8 cellular contexts compared by ENCODE assay signal in genomic region chr6:30060982-30061765, GRCh38. TPM values are rescaled to one million over a fixed set of nuclear protein-coding genes. Genes with fewer than 3 reads are reported as not detected.
DNase-seq lines count a peak whose midpoint lies in the region; ATAC-seq, FAIRE-seq and TF ChIP-seq lines count a peak whose summit lies in the region.

A gene with protein sequence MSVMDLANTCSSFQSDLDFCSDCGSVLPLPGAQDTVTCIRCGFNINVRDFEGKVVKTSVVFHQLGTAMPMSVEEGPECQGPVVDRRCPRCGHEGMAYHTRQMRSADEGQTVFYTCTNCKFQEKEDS (plus strand): TSS chr6:30061265. CDS start chr6:30061525, 260 bp downstream.

- H4K91ac ChIP-seq in IMR-90 (ENCODE audit: insufficient read depth, low read depth, low read length), result peak within 1 kb of the TSS; percentile 76

- H3K79me1 ChIP-seq in IMR-90 (ENCODE audit: low read depth in 1 of 2, low read length in 2 of 2), result peaks cover 22 to 32% of the 10 kb centered on the region in 2 experiments

- peak within 1 kb of the TSS; percentile 41 for H2BK120ac ChIP-seq in IMR-90 (ENCODE audit: low read depth, low read length)

- H4K20me1 ChIP-seq in IMR-90 (ENCODE audit: insufficient read depth, low read length) (no peaks in the 10 kb centered on the region), endothelial cell of umbilical vein (replicated peaks; ENCODE audit: control insufficient read depth, extremely low read depth, insufficient read depth, low read length) (no peaks in the 10 kb centered on the region)

- peak within 1 kb of the TSS; percentile 94 for H3K56ac ChIP-seq in IMR-90 (ENCODE audit: extremely low read depth, insufficient read depth, low read length)

- BruUV-seq in Calu3 (replicated peaks; lab: Mats Ljungman, UMichigan) (TSS peak; percentile 67), IMR-90 (replicated peaks; lab: Mats Ljungman, UMichigan) (no TSS peak), endothelial cell of umbilical vein (replicated peaks; lab: Mats Ljungman, UMichigan) (TSS peak; percentile 66)

- no peak for TF ChIP-seq CTCF in Calu3 (IDR thresholded peaks at IDR 0.05; ENCODE audit: unreplicated experiment)
- TF ChIP-seq CTCF in IMR-90 (conservative IDR thresholded peaks at IDR 0.05; ENCODE audit: low read depth, low read length), result no peak
- TF ChIP-seq CTCF in endothelial cell of umbilical vein (IDR thresholded peaks at IDR 0.05; ENCODE audit: extremely low read depth in 1 of 2, insufficient read depth in 1 of 2, low read depth in 1 of 2, low read length in 2 of 2), result peak in 1 of 2 donors; percentile 7

- H3K9me3 Mint-ChIP-seq in Calu3 (ENCODE audit: low read depth, unreplicated experiment), result no peaks in the 10 kb centered on the region

- CTCF ChIA-PET in Calu3 (lab: Charles Lee) (interaction anchor here (0.6 to 1.7 kb wide), 7 partner anchors 31 to 386 kb away, joined by 3 to 4 read pairs (median 3); partner anchors contain the start of gene TRIM40), IMR-90 (lab: Yijun Ruan, JAX) (no interaction called here), endothelial cell of umbilical vein (lab: Charles Lee) (interaction anchor here (0.6 to 2.1 kb wide), 9 partner anchors 10 to 411 kb away, joined by 3 to 16 read pairs (median 6); partner anchors contain the start of gene RNF39)

- dilution Hi-C loops in IMR-90 (cut with HindIII; ENCODE audit: low sequenced_read_pairs, unreplicated experiment) (no loop called here), endothelial cell of umbilical vein (cut with MboI; ENCODE audit: extremely low pct_ligation_motif_present, low sequenced_read_pairs) (no loop called here)

- ATAC-seq in GM21515 (IDR thresholded peaks at IDR 0.05; ENCODE audit: unreplicated experiment), result peak; percentile 80
- peak; percentile 98 for ATAC-seq in IMR-90 (ENCODE audit: low read depth)

- H3K4me1 ChIP-seq in IMR-90 (ENCODE audit: control insufficient read depth, insufficient read depth, low read length), result peaks cover 3% of the 10 kb centered on the region
- peaks cover 20% of the 10 kb centered on the region for H3K4me1 ChIP-seq in endothelial cell of umbilical vein (ENCODE audit: control insufficient read depth, extremely low read depth, insufficient read depth, low read length)

- peak within 1 kb of the TSS; percentile 92 for H2AFZ ChIP-seq in IMR-90 (replicated peaks; ENCODE audit: low read length, poor library complexity)
- H2AFZ ChIP-seq in endothelial cell of umbilical vein (ENCODE audit: low read depth, low read length), result peak within 1 kb of the TSS; percentile 76

- H4K8ac ChIP-seq in IMR-90 (ENCODE audit: low read depth in 2 of 2, low read length in 2 of 2), result peak within 1 kb of the TSS; percentile 97 to 98

- POLR2A ChIA-PET in IMR-90 (lab: Charles Lee; ENCODE audit: unreplicated experiment) (interaction anchor here (0.5 kb wide), 1 partner anchor 30 kb away, joined by 3 read pairs; no protein-coding TSS in a partner anchor), endothelial cell of umbilical vein (lab: Charles Lee) (interaction anchor here (0.5 to 1.4 kb wide), 3 partner anchors 41 to 720 kb away, joined by 3 to 6 read pairs (median 3); no protein-coding TSS in a partner anchor)

- WGBS in IMR-90 (ENCODE audit: extremely low coverage in 2 of 2, insufficient read length in 1 of 2), 2 experiments, result 0% methylated on average over 18 of the region's 50 CpGs; no CpG with 5 or more reads in 1 of the 2 experiments

- intact Hi-C loops in Calu3 (cut with micrococcal nuclease; ENCODE audit: unreplicated experiment) (no loop called here), IMR-90 (cut with micrococcal nuclease) (no loop called here), endothelial cell of umbilical vein (cut with micrococcal nuclease) (loop anchor here (1.0 to 2.0 kb wide), 2 partner anchors 41 to 308 kb away; no protein-coding TSS in a partner anchor)

- no peaks in the 10 kb centered on the region for H3K27me3 ChIP-seq in IMR-90 (ENCODE audit: control insufficient read depth, insufficient read depth, low read length)
- no peaks in the 10 kb centered on the region for H3K27me3 ChIP-seq in endothelial cell of umbilical vein (ENCODE audit: control insufficient read depth in 2 of 2, insufficient read depth in 2 of 2, low read length in 2 of 2)

- DNase-seq in Calu3 (peak; percentile 94), IMR-90 (peak; percentile 96), OCI-M1 (lab: John Stamatoyannopoulos, UW) (peak; percentile 98), activated T-cell treated with anti-CD3 and anti-CD28 coated beads for 24 hours (ENCODE audit: low read depth) (peak; percentile 83), endothelial cell of umbilical vein (ENCODE audit: low read depth, low spot score) (peak; percentile 94), middle frontal gyrus (ENCODE audit: extremely low spot score, low spot score) (peak; percentile 97)
- peak; percentile 67 to 74 for DNase-seq in stimulated activated CD8-positive, alpha-beta memory T cell treated with anti-CD3 and anti-CD28 coated beads, Interleukin-2, amount 100 ng/mL, for 48 hours (ENCODE audit: low read depth in 2 of 2)

- peak within 1 kb of the TSS; percentile 54 for H2AK5ac ChIP-seq in IMR-90 (ENCODE audit: low read depth, low read length)

- peak within 1 kb of the TSS; percentile 96 for H3K4me3 Mint-ChIP-seq in Calu3 (ENCODE audit: low read depth, unreplicated experiment)

- H3K27ac ChIP-seq in IMR-90 (ENCODE audit: insufficient read depth, low read length), result peak within 1 kb of the TSS; percentile 76
- H3K27ac ChIP-seq in endothelial cell of umbilical vein (ENCODE audit: insufficient read depth, low read depth, low read length), result peak within 1 kb of the TSS; percentile 57

- peak within 1 kb of the TSS; percentile 13; the same call in 1 of the 3 replicates for H2BK15ac ChIP-seq in IMR-90 (ENCODE audit: low read depth, low read length)

- H2BK20ac ChIP-seq in IMR-90 (ENCODE audit: low read depth, low read length), result no peak within 1 kb of the TSS

- in situ Hi-C loops in IMR-90 (cut with MboI; ENCODE audit: low sequenced_read_pairs), result no loop called here

- H3K4me1 Mint-ChIP-seq in Calu3 (ENCODE audit: low read depth, unreplicated experiment), result peaks cover 15% of the 10 kb centered on the region

- peak within 1 kb of the TSS; percentile 89 for H3K4ac ChIP-seq in IMR-90 (ENCODE audit: low read depth, low read length)

- no peaks in the 10 kb centered on the region for H3K36me3 ChIP-seq in IMR-90 (ENCODE audit: control insufficient read depth, insufficient read depth, low read length)
- H3K36me3 ChIP-seq in endothelial cell of umbilical vein (ENCODE audit: control insufficient read depth in 2 of 2, extremely low read depth in 1 of 2, insufficient read depth in 2 of 2, low read length in 2 of 2), result peaks cover 0 to 2% of the 10 kb centered on the region in 2 experiments

- no peaks in the 10 kb centered on the region for H3K27me3 Mint-ChIP-seq in Calu3 (ENCODE audit: unreplicated experiment)

- H3K18ac ChIP-seq in IMR-90 (ENCODE audit: low read depth, low read length), result peak within 1 kb of the TSS; percentile 43

- H3K9me1 ChIP-seq in IMR-90 (ENCODE audit: insufficient read depth, low read length) (peaks cover 5% of the 10 kb centered on the region), endothelial cell of umbilical vein (replicated peaks; ENCODE audit: control insufficient read depth, extremely low read depth, insufficient read depth, low read length) (no peaks in the 10 kb centered on the region)

- H2BK5ac ChIP-seq in IMR-90 (ENCODE audit: low read depth, low read length, poor library complexity, severe bottlenecking), result peak within 1 kb of the TSS; percentile 56

- peak within 1 kb of the TSS; percentile 83 for H3K4me3 ChIP-seq in IMR-90 (ENCODE audit: insufficient read depth, low read depth, low read length)
- H3K4me3 ChIP-seq in endothelial cell of umbilical vein (replicated peaks in 1 of 3; ENCODE audit: insufficient read depth in 1 of 3, low read depth in 1 of 3, low read length in 3 of 3), result peak within 1 kb of the TSS; percentile 78 to 94 (median 80)

- peak within 1 kb of the TSS; percentile 74 for H3K14ac ChIP-seq in IMR-90 (replicated peaks; ENCODE audit: low read depth, low read length)

- H3K27ac Mint-ChIP-seq in Calu3 (ENCODE audit: unreplicated experiment), result peak within 1 kb of the TSS; percentile 87

- peak within 1 kb of the TSS; percentile 80 for H3K23ac ChIP-seq in IMR-90 (ENCODE audit: low read depth, low read length)

- H3K9me3 ChIP-seq in IMR-90 (ENCODE audit: control insufficient read depth, insufficient read depth, low read length) (no peaks in the 10 kb centered on the region), endothelial cell of umbilical vein (replicated peaks; ENCODE audit: control insufficient read depth, insufficient read depth, low read length) (no peaks in the 10 kb centered on the region)

- TF ChIP-seq POLR2A in IMR-90 (IDR thresholded peaks at IDR 0.05; ENCODE audit: low read depth, low read length) (peak; percentile 92), endothelial cell of umbilical vein (IDR thresholded peaks at IDR 0.05; ENCODE audit: low read depth, low read length) (peak; percentile 98)

- peak; percentile 74 for FAIRE-seq in endothelial cell of umbilical vein (lab: Jason Lieb, UNC)

- H3K9ac ChIP-seq in IMR-90 (ENCODE audit: low read depth, low read length), result peak within 1 kb of the TSS; percentile 98
- peak within 1 kb of the TSS; percentile 89 for H3K9ac ChIP-seq in endothelial cell of umbilical vein (replicated peaks; ENCODE audit: extremely low read depth, insufficient read depth, low read length)

- peaks cover 19% of the 10 kb centered on the region for H3K79me2 ChIP-seq in endothelial cell of umbilical vein (ENCODE audit: control insufficient read depth, insufficient read depth, low read length)

- no peak for TF ChIP-seq RAD21 in IMR-90 (IDR thresholded peaks at IDR 0.05; ENCODE audit: low read length)

- peaks cover 21% of the 10 kb centered on the region for H3K36me3 Mint-ChIP-seq in Calu3 (ENCODE audit: insufficient read depth, unreplicated experiment)

- peak within 1 kb of the TSS; percentile 98 for H3K4me2 ChIP-seq in IMR-90 (ENCODE audit: low read depth, low read length)
- H3K4me2 ChIP-seq in endothelial cell of umbilical vein (ENCODE audit: insufficient read depth, low read length), result peak within 1 kb of the TSS; percentile 92

- H4K5ac ChIP-seq in IMR-90 (ENCODE audit: low read depth, low read length), result peak within 1 kb of the TSS; percentile 97

- peak within 1 kb of the TSS; percentile 90 for H2AK9ac ChIP-seq in IMR-90 (replicated peaks; ENCODE audit: low read depth, low read length, poor library complexity)

RNA-seq across cellular contexts. Expression of the gene that starts here (rescaled TPM):
- total RNA-seq in Calu3 (2022) (25.1 and 25.2 TPM in 2 replicates), IMR-90 (2012; rRNA removed) (34.6 and 35.0 TPM in 2 replicates), endothelial cell of umbilical vein (32.5 and 42.5 TPM in 2 replicates)
- polyA plus RNA-seq in IMR-90 (2012; rRNA removed) (24.6 and 25.5 TPM in 2 replicates), endothelial cell of umbilical vein (65.3 and 66.7 TPM in 2 replicates)
- polyA plus RNA-seq in IMR-90 (2012; cell fraction: cytosol; rRNA removed), result 36.5 and 36.8 TPM in 2 replicates
- polyA plus RNA-seq in IMR-90 (2012; cell fraction: nucleus; rRNA removed; ENCODE audit: low replicate concordance), result 18.3 and 22.1 TPM in 2 replicates
- 47.3 and 54.5 TPM in 2 replicates for polyA plus RNA-seq in endothelial cell of umbilical vein (2011; cell fraction: cytosol; rRNA removed)
- 28.5 and 28.6 TPM in 2 replicates for polyA plus RNA-seq in endothelial cell of umbilical vein (2011; cell fraction: nucleus; rRNA removed)
- polyA plus RNA-seq in endothelial cell of umbilical vein (2012), result 30.3 and 33.2 TPM in 2 replicates
- polyA minus RNA-seq in endothelial cell of umbilical vein, result 20.7 and 25.0 TPM in 2 replicates
- polyA minus RNA-seq in endothelial cell of umbilical vein (2011; cell fraction: cytosol; rRNA and poly(A)+ RNA removed), result 9.3 TPM
- polyA minus RNA-seq in endothelial cell of umbilical vein (2011; cell fraction: nucleus; rRNA and poly(A)+ RNA removed), result 6.3 and 6.9 TPM in 2 replicates

Comparison
In these comparisons a context has a peak if more than half of its experiments do, and no peak if none do; other contexts are left out.
1. Peak in every context shown above with its lines: DNase-seq, ATAC-seq, H3K4me3 ChIP-seq and H3K27ac ChIP-seq.